ENCODE assay signal across 13 cellular contexts in the genomic region with DNA sequence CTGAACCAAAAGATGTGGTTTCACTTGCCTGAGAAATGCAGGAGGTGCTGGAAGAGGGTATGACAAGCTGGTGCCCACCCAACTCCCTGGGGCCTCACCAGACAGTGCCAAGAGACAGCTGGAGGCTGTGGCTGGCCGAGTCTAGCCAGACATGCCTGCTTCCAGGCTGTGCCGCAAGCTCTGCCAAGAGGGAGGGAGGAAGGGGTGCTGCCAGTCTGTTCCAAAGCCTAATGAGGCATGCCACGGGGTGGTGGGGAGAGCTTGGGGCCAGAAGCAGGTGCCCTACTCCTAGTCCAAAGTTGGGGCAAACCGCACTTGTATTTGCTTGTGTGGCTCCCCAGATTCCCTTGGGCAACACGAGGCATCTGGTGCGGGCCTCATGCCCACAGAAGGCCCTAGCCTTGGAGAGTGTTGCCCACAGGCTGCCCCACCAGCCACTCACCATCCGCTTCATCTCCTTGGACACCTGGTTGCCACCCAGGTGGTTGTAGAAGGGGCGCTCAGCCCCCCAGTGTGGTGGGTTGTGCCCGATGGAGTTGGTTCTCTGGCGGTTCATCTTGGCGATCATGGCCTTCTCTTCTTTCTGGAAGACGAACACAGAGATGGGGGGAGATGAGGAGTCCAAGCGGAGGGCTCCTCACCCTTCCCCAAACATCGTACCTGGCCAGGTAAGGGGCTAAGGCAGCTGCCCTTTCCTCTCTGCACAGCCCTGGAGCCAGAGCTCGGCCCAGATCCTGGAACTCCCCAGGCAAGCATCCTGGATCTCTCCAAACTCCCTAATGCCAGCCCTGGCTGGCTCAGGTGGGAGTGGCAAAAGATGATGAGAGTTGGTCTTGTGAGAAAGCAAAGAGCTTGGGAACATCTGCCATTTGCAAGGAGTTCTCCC.
"Had no signal": no experiment of that assay in that cellular context is flagged by ENCODE, and none has a peak within 500 bp of the region (broad histone marks: within the 10 kb centered on the region; RNA-seq: fewer than 3 reads in every experiment).

No MANE protein-coding gene starts in this region.

- DNase-seq: activated CD4-positive, alpha-beta memory T cell treated with anti-CD3 and anti-CD28 coated beads for 36 hours; activated CD4-positive, alpha-beta T cell treated with anti-CD3 and anti-CD28 coated beads for 1 hour; activated effector memory CD4-positive, alpha-beta T cell treated with anti-CD3 and anti-CD28 coated beads, Interleukin-2, amount 50 U/mL, for 16 hours; activated T-cell treated with anti-CD3 and anti-CD28 coated beads, Interleukin-2, amount 50 U/mL, for 4 hours; amniotic stem cell; esophagus squamous epithelium; foreskin fibroblast; stimulated activated CD4-positive, alpha-beta T cell treated with anti-CD3 and anti-CD28 coated beads, Interleukin-1b, Interleukin-23, amount 100 ng/mL, for 48 hours; T-helper 9 cell had no signal

- FAIRE-seq: islet of Langerhans, pancreas had no signal

- H3K9me3 ChIP-seq: esophagus squamous epithelium, pancreas had no signal

- H3K27ac ChIP-seq: pancreas had no signal

- H3K36me3 ChIP-seq: esophagus squamous epithelium had no signal

- H3K4me3 ChIP-seq: esophagus squamous epithelium, pancreas had no signal

- H3K27me3 ChIP-seq: pancreas had no signal

- ATAC-seq: activated naive CD4-positive, alpha-beta T cell treated with anti-CD3 and anti-CD28 coated beads, Interleukin-2, amount 50 U/mL, for 72 hours; activated T-cell treated with anti-CD3 and anti-CD28 coated beads, Interleukin-2, amount 50 U/mL, for 4 hours; pancreas; stimulated activated memory B cell treated with anti-CD40 and anti-IgM and Interleukin-4, amounts not matched to agents 10 μg/mL and 1 μg/mL and 100 μg/mL, for 72 hours had no signal
